8 cellular contexts compared by ENCODE assay signal in the genomic region with DNA sequence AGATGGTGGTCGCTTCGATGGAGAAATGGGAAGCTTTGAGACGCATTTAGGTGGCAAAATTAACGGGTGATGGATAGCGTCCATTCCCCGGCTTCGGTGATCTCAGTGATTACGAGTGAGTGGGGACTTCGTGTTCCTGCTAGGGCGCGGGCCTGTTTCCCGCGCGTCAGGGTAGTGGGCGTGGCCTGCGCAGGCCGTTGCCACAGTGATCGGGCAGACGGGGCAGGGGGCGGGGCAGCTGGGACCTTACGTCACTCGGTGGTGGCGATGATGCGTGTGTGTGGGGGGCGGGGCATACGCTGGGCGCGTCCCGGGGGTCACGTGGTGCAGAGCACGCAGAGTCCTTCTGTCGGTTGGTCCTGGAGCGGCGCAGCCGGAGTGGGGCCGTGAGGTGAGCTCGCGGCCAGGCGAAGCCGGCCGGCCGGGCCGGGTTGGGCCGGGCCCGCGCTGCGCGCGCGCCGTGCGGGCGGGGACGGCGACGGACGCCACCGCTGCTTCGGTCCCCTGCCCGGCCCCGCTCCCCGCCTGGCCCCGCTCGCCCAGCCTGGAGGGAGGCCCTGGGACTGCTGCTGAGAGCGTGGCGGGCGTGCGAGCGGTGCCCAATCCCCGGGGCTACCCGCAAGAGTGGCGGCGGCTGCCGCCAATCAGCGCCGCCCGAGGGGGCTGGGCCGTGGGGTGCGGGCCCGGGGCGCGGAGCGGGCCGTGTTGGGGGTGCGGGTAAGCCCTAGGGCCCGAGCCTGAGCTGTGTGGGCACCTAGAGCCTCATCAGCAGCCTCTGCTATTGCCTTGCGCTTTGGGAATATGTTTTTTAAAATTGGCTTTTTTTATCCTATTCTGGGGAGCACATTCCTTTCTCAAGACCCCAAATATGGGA. TPM values are rescaled to one million over a fixed set of nuclear protein-coding genes. Genes with fewer than 3 reads are reported as not detected.
DNase-seq lines count a peak whose midpoint lies in the region; ATAC-seq and TF ChIP-seq lines count a peak whose summit lies in the region.

A gene (plus strand): TSS at position 327 of the 874 bp plus-strand sequence. CDS start 29,508 bp downstream, outside the sequence.

- ATAC-seq in GM19372 (IDR thresholded peaks at IDR 0.05; ENCODE audit: low read depth, unreplicated experiment) (peak; percentile 77), HG03558 (IDR thresholded peaks at IDR 0.05; ENCODE audit: extremely low read depth, unreplicated experiment) (peak; percentile 48), left lobe of liver (peak; percentile 90)

- no peak for TF ChIP-seq CTCF in C4-2B (conservative IDR thresholded peaks at IDR 0.05)

- peak within 1 kb of the TSS; percentile 85 for H3K27ac ChIP-seq in C4-2B

- DNase-seq in NCI-H748 (lab: John Stamatoyannopoulos, UW; ENCODE audit: unreplicated experiment) = peak; percentile 95
- DNase-seq in activated CD4-positive, alpha-beta T cell treated with anti-CD3 and anti-CD28 coated beads, Interleukin-2, amount 50 U/mL, for 1 hour = peak; percentile 100
- peak; percentile 73 for DNase-seq in cortex of kidney (lab: John Stamatoyannopoulos, UW)
- DNase-seq in left lobe of liver (ENCODE audit: low spot score) = peak; percentile 99
- DNase-seq in stimulated activated CD4-positive, alpha-beta T cell treated with anti-CD3 and anti-CD28 coated beads, Interleukin-2, amount 100 ng/mL, for 24 hours = peak; percentile 100

RNA-seq across cellular contexts. Expression of the gene that starts here (rescaled TPM):
- 11.4 TPM for total RNA-seq in left lobe of liver

Comparison
In these comparisons a context has a peak if more than half of its experiments do, and no peak if none do; other contexts are left out.
1. Peak in every context shown above with its lines: DNase-seq, ATAC-seq and H3K27ac ChIP-seq.